In genomic region chr12:27539191-27539631, GRCh38 we compare ENCODE assay signal across 16 cellular contexts. TPM values are rescaled to one million over a fixed set of nuclear protein-coding genes. Genes with fewer than 3 reads are reported as not detected.
DNase-seq lines count a peak whose midpoint lies in the region; ATAC-seq, FAIRE-seq and TF ChIP-seq lines count a peak whose summit lies in the region.
"Had no signal": no experiment of that assay in that cellular context is flagged by ENCODE, and none has a peak within 500 bp of the region (broad histone marks: within the 10 kb centered on the region; RNA-seq: fewer than 3 reads in every experiment).

No MANE protein-coding gene starts in this region.

- WGBS in GM23248 (ENCODE audit: low coverage in 1 of 2, low lambda C conversion rate in 2 of 2, missing lambda C conversion rate in 2 of 2), 2 experiments = 67 to 69% methylated on average over 4 of the region's 4 CpGs

- H2AFZ ChIP-seq in GM23248 = no peak overlapping the region
- no peak overlapping the region for H2AFZ ChIP-seq in astrocyte (ENCODE audit: low read depth, low read length)
- no peak overlapping the region for H2AFZ ChIP-seq in GM23338

- H3K4me2 ChIP-seq in GM23248 (ENCODE audit: unreplicated experiment) = peak overlapping the region; percentile 13
- peak overlapping the region; percentile 3 for H3K4me2 ChIP-seq in astrocyte (ENCODE audit: low read length)
- H3K4me2 ChIP-seq in GM23338 = no peak overlapping the region

- H3K27ac Mint-ChIP-seq in astrocyte (ENCODE audit: unreplicated experiment) (no peak overlapping the region), GM23338 (no peak overlapping the region)

- H3K4me1 Mint-ChIP-seq in astrocyte (ENCODE audit: low read depth, unreplicated experiment) (peaks cover 47% of the 10 kb centered on the region), GM23338 (peaks cover 31% of the 10 kb centered on the region)

- H3K27ac ChIP-seq in GM23248 (peak overlapping the region; percentile 55), astrocyte (ENCODE audit: low read depth, low read length) (no peak overlapping the region), GM23338 (ENCODE audit: low read depth) (no peak overlapping the region)
- H3K27ac ChIP-seq: HL-60 had no signal

- H3K4me3 ChIP-seq in GM23248 = no peak overlapping the region
- no peak overlapping the region for H3K4me3 ChIP-seq in astrocyte (ENCODE audit: insufficient read depth, low read depth, low read length)
- no peak overlapping the region for H3K4me3 ChIP-seq in skeletal muscle cell (ENCODE audit: low read depth, low read length)
- no peak overlapping the region for H3K4me3 ChIP-seq in GM23338

- peaks cover 11% of the 10 kb centered on the region; the same call in 1 of the 2 replicates for H3K36me3 ChIP-seq in GM23248 (ENCODE audit: low read depth)
- peaks cover 3% of the 10 kb centered on the region for H3K36me3 ChIP-seq in astrocyte (ENCODE audit: insufficient read depth, low read length)
- H3K36me3 ChIP-seq in GM23338 (ENCODE audit: insufficient read depth) = no peaks in the 10 kb centered on the region

- DNase-seq in GM23248 (peak; percentile 67), astrocyte (ENCODE audit: low read depth) (no peak), left ventricle myocardium superior (no peak), skeletal muscle cell (ENCODE audit: low read depth) (peak; percentile 68), NCI-H2081 (lab: John Stamatoyannopoulos, UW) (no peak), GM23338 (ENCODE audit: low spot score) (no peak), HK-2 (ENCODE audit: unreplicated experiment) (no peak)
- DNase-seq: activated CD4-positive, CD25-positive, alpha-beta regulatory T cell; effector CD4-positive, alpha-beta T cell; NCI-H2107; NK-92 treated with Interleukin-12 subunit alpha and Interleukin-12 subunit beta, amount 100 ng/mL, for 24 hours; occipital lobe; stimulated activated CD4-positive, alpha-beta T cell treated with anti-CD3 and anti-CD28 coated beads, Interleukin-4, amount 100 ng/mL, for 24 hours; stimulated activated naive CD4-positive, alpha-beta T cell treated with Interleukin-2 at 50 U/mL for 16 hours had no signal

- TF ChIP-seq CTCF in astrocyte (IDR thresholded peaks at IDR 0.05; ENCODE audit: insufficient read depth, low read depth, low read length) (no peak), GM23338 (conservative IDR thresholded peaks at IDR 0.05; ENCODE audit: low read depth in 2 of 2) (no peak)

- H3K9me2 ChIP-seq in GM23248 (ENCODE audit: insufficient read depth) (no peaks in the 10 kb centered on the region), GM23338 (ENCODE audit: insufficient read depth) (0 out of 2 replicates have a peak, but pooled peaks cover 5% of the 10 kb centered on the region)

- H3K9me3 Mint-ChIP-seq in astrocyte (ENCODE audit: unreplicated experiment) (no peaks in the 10 kb centered on the region), GM23338 (no peaks in the 10 kb centered on the region)

- no peaks in the 10 kb centered on the region for H4K20me1 ChIP-seq in GM23248 (ENCODE audit: insufficient read depth)
- peaks cover 73% of the 10 kb centered on the region for H4K20me1 ChIP-seq in astrocyte (ENCODE audit: insufficient read depth, low read length)
- peaks cover 12% of the 10 kb centered on the region for H4K20me1 ChIP-seq in GM23338 (replicated peaks; ENCODE audit: insufficient read depth)

- H3F3A ChIP-seq in GM23248 (ENCODE audit: insufficient read depth) (peaks cover 51% of the 10 kb centered on the region), GM23338 (replicated peaks; ENCODE audit: low read depth) (no peaks in the 10 kb centered on the region)

- no peak overlapping the region for H3K4me3 Mint-ChIP-seq in astrocyte (ENCODE audit: unreplicated experiment)
- no peak overlapping the region for H3K4me3 Mint-ChIP-seq in GM23338

- FAIRE-seq in astrocyte (lab: Jason Lieb, UNC) = no peak

- H3K79me2 ChIP-seq in GM23248 (ENCODE audit: insufficient read depth) (peaks cover 99% of the 10 kb centered on the region), astrocyte (ENCODE audit: insufficient read depth, low read length) (peaks cover 98% of the 10 kb centered on the region), GM23338 (replicated peaks; ENCODE audit: insufficient read depth) (peaks cover 95% of the 10 kb centered on the region)

- H3K9me3 ChIP-seq in GM23248 (ENCODE audit: low read depth) (no peaks in the 10 kb centered on the region), astrocyte (ENCODE audit: insufficient read depth, low read depth, low read length) (no peaks in the 10 kb centered on the region)

- intact Hi-C loops in left ventricle myocardium superior (cut with micrococcal nuclease) = no loop called here

- peaks cover 63% of the 10 kb centered on the region for H3K4me1 ChIP-seq in GM23248 (ENCODE audit: insufficient read depth)
- H3K4me1 ChIP-seq in astrocyte (ENCODE audit: insufficient read depth, low read length) = peaks cover 23% of the 10 kb centered on the region
- H3K4me1 ChIP-seq in GM23338 (ENCODE audit: insufficient read depth) = peaks cover 8% of the 10 kb centered on the region; the same call in 1 of the 2 replicates

- in situ Hi-C loops in GM23248 (cut with MboI) = no loop called here

- no peaks in the 10 kb centered on the region for H3K27me3 Mint-ChIP-seq in astrocyte (ENCODE audit: low read depth, unreplicated experiment)
- no peaks in the 10 kb centered on the region for H3K27me3 Mint-ChIP-seq in GM23338 (ENCODE audit: insufficient read depth, low read depth, poor library complexity)

- H3K9ac ChIP-seq in GM23248 = peak overlapping the region; percentile 28; the same call in 1 of the 2 replicates
- no peak overlapping the region for H3K9ac ChIP-seq in astrocyte (ENCODE audit: low read length)

- ATAC-seq in left ventricle myocardium superior = peak; percentile 62
- no peak for ATAC-seq in GM23338
- ATAC-seq in GM18502 (IDR thresholded peaks at IDR 0.05; ENCODE audit: poor library complexity, unreplicated experiment) = no peak

- H3K36me3 Mint-ChIP-seq in astrocyte (ENCODE audit: low read depth, unreplicated experiment) (peaks cover 22% of the 10 kb centered on the region), GM23338 (ENCODE audit: low read depth) (0 out of 3 replicates have a peak, but pooled peaks cover under 1% of the 10 kb centered on the region)

- no peaks in the 10 kb centered on the region for H3K27me3 ChIP-seq in GM23248 (replicated peaks; ENCODE audit: insufficient read depth)
- H3K27me3 ChIP-seq in astrocyte (ENCODE audit: insufficient read depth, low read length) = no peaks in the 10 kb centered on the region
- H3K27me3 ChIP-seq in GM23338 (ENCODE audit: insufficient read depth) = no peaks in the 10 kb centered on the region

TF ChIP-seq in GM23338, 12 proteins besides CTCF, POLR2A, EP300 and RAD21 (continues in another document):
- no peak for TF ChIP-seq ZNF114 (CRISPR knock-in tag; IDR thresholded peaks at IDR 0.05)
- no peak for TF ChIP-seq EZH2phosphoT487 (IDR thresholded peaks at IDR 0.05; ENCODE audit: unreplicated experiment)
- TF ChIP-seq, protein P1, sequence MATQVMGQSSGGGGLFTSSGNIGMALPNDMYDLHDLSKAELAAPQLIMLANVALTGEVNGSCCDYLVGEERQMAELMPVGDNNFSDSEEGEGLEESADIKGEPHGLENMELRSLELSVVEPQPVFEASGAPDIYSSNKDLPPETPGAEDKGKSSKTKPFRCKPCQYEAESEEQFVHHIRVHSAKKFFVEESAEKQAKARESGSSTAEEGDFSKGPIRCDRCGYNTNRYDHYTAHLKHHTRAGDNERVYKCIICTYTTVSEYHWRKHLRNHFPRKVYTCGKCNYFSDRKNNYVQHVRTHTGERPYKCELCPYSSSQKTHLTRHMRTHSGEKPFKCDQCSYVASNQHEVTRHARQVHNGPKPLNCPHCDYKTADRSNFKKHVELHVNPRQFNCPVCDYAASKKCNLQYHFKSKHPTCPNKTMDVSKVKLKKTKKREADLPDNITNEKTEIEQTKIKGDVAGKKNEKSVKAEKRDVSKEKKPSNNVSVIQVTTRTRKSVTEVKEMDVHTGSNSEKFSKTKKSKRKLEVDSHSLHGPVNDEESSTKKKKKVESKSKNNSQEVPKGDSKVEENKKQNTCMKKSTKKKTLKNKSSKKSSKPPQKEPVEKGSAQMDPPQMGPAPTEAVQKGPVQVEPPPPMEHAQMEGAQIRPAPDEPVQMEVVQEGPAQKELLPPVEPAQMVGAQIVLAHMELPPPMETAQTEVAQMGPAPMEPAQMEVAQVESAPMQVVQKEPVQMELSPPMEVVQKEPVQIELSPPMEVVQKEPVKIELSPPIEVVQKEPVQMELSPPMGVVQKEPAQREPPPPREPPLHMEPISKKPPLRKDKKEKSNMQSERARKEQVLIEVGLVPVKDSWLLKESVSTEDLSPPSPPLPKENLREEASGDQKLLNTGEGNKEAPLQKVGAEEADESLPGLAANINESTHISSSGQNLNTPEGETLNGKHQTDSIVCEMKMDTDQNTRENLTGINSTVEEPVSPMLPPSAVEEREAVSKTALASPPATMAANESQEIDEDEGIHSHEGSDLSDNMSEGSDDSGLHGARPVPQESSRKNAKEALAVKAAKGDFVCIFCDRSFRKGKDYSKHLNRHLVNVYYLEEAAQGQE (IDR thresholded peaks at IDR 0.05; ENCODE audit: unreplicated experiment) = no peak
- TF ChIP-seq CREB1 (CRISPR knock-in tag; IDR thresholded peaks at IDR 0.05; ENCODE audit: low read depth) = no peak
- TF ChIP-seq EZH2 (IDR thresholded peaks at IDR 0.05; ENCODE audit: low read depth, unreplicated experiment) = no peak
- TF ChIP-seq, protein P2, sequence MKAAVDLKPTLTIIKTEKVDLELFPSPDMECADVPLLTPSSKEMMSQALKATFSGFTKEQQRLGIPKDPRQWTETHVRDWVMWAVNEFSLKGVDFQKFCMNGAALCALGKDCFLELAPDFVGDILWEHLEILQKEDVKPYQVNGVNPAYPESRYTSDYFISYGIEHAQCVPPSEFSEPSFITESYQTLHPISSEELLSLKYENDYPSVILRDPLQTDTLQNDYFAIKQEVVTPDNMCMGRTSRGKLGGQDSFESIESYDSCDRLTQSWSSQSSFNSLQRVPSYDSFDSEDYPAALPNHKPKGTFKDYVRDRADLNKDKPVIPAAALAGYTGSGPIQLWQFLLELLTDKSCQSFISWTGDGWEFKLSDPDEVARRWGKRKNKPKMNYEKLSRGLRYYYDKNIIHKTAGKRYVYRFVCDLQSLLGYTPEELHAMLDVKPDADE (IDR thresholded peaks at IDR 0.05) = no peak
- TF ChIP-seq ZNF331 (CRISPR knock-in tag; IDR thresholded peaks at IDR 0.05; ENCODE audit: low read depth) = no peak
- TF ChIP-seq NANOG (IDR thresholded peaks at IDR 0.05; ENCODE audit: borderline replicate concordance) = no peak
- TF ChIP-seq STAT1 (IDR thresholded peaks at IDR 0.05; ENCODE audit: unreplicated experiment) = no peak
- no peak for TF ChIP-seq JUNB (IDR thresholded peaks at IDR 0.05; ENCODE audit: unreplicated experiment)

RNA-seq across cellular contexts. Expression of gene PPFIBP1, which starts 15.2 kb away (rescaled TPM):
- 99.7 and 101 TPM in 2 replicates for total RNA-seq in GM23248 (2014; rRNA removed; shearing (Covaris generic))
- polyA plus RNA-seq in GM23248 (2016; fragmentation: Nextera tagmentation; extraction: Ambion mirVana) (80.2 and 86.0 TPM in 2 replicates), GM23338 (2016; fragmentation: Nextera tagmentation; extraction: Ambion mirVana) (38.9 and 41.9 TPM in 2 replicates)
- total RNA-seq in astrocyte (140 and 147 TPM in 2 replicates), left ventricle myocardium superior (332 TPM)
- 27.0 and 33.2 TPM in 2 replicates for total RNA-seq in GM23338 (2014; rRNA removed; shearing (Covaris generic))

Comparison
In these comparisons a context has a peak if more than half of its experiments do, and no peak if none do; other contexts are left out.
1. DNase-seq: peak in GM23248 (single experiment) and skeletal muscle cell (single experiment); none in astrocyte (single experiment), left ventricle myocardium superior (single experiment), NCI-H2081 (0 of 2), GM23338 (single experiment) and HK-2 (single experiment).